27 cellular contexts compared by ENCODE assay signal in genomic region chr6:142679907-142680306, GRCh38.
DNase-seq lines count a peak whose midpoint lies in the region; ATAC-seq and TF ChIP-seq lines count a peak whose summit lies in the region.
"Had no signal": no experiment of that assay in that cellular context is flagged by ENCODE, and none has a peak within 500 bp of the region (broad histone marks: within the 10 kb centered on the region; RNA-seq: fewer than 3 reads in every experiment).

No MANE protein-coding gene starts in this region.

- H3K27ac Mint-ChIP-seq in stimulated activated naive CD8-positive, alpha-beta T cell treated with anti-CD3 and anti-CD28 coated beads, Interleukin-15, amount 100 ng/mL, for 72 hours: peak overlapping the region in 1 of 2 donors; percentile 91
- peak overlapping the region in 6 of 10 donors; percentile 44 to 89 (median 84) for H3K27ac Mint-ChIP-seq in naive thymus-derived CD8-positive, alpha-beta T cell
- H3K27ac Mint-ChIP-seq: IgD-negative memory B cell had no signal

- peak overlapping the region in 1 of 2 donors; percentile 11 for H3K4me3 ChIP-seq in ascending aorta
- H3K4me3 ChIP-seq: A549, GM12878, SJSA1 had no signal

- intact Hi-C loops in ascending aorta (cut with DNase I) (no loop called here), sciatic nerve (cut with DNase I) (no loop called here)

- POLR2A ChIA-PET in naive thymus-derived CD8-positive, alpha-beta T cell (lab: Charles Lee): interaction anchor here (0.6 kb wide), 1 partner anchor 176 kb away, joined by 3 read pairs; no protein-coding TSS in a partner anchor

- H3K4me1 ChIP-seq in ascending aorta: peaks cover 0 to 3% of the 10 kb centered on the region in 2 donors
- H3K4me1 ChIP-seq: A549, Caco-2, SJSA1 had no signal

- no peak for DNase-seq in stimulated activated naive CD8-positive, alpha-beta T cell treated with anti-CD3 and anti-CD28 coated beads, Interleukin-15, amount 100 ng/mL, for 72 hours
- no peak for DNase-seq in stimulated activated naive CD8-positive, alpha-beta T cell treated with anti-CD3 and anti-CD28 coated beads, Interleukin-15, Interleukin-2, amounts not matched to agents 100 U/mL and 50 U/mL, for 24 hours
- DNase-seq in ascending aorta (ENCODE audit: low spot score in 2 of 2) (no peak), sciatic nerve (ENCODE audit: low spot score) (no peak)
- DNase-seq in naive thymus-derived CD8-positive, alpha-beta T cell: no peak
- DNase-seq in stimulated activated CD4-positive, alpha-beta T cell treated with anti-CD3 and anti-CD28 coated beads, Interleukin-4, amount 100 ng/mL, for 24 hours: no peak
- no peak for DNase-seq in stimulated activated naive CD4-positive, alpha-beta T cell treated with Interleukin-2 at 50 U/mL for 16 hours (lab: John Stamatoyannopoulos, UW)
- DNase-seq: C1 segment of cervical spinal cord; Caco-2; GOT3; HCEC 1CT; NCI-H1048; NCI-H1417; NCI-H1694; NCI-H2029 treated with DMSO at 0.1 percent for 48 hours; NCI-H446 treated with DMSO at 0.1 percent for 48 hours; NCI-H526; NCI-H82; NK-92 treated with Interleukin-12 subunit alpha and Interleukin-12 subunit beta, amount 100 ng/mL, for 24 hours; Right ventricle myocardium superior; RPMI8226 had no signal

- peaks cover 36% of the 10 kb centered on the region for H3K4me1 Mint-ChIP-seq in stimulated activated naive CD8-positive, alpha-beta T cell treated with anti-CD3 and anti-CD28 coated beads, Interleukin-15, amount 100 ng/mL, for 72 hours
- H3K4me1 Mint-ChIP-seq in naive thymus-derived CD8-positive, alpha-beta T cell: peaks cover 3 to 47% (median 23%) of the 10 kb centered on the region in 4 donors

- H3K36me3 ChIP-seq in ascending aorta: no peaks in the 10 kb centered on the region
- H3K36me3 ChIP-seq: SJSA1 had no signal

- H3K27ac ChIP-seq in ascending aorta: peak overlapping the region; percentile 39 to 53
- H3K27ac ChIP-seq: A549, KMS-11, SJSA1 had no signal

- H3K4me3 Mint-ChIP-seq in stimulated activated naive CD8-positive, alpha-beta T cell treated with anti-CD3 and anti-CD28 coated beads, Interleukin-15, amount 100 ng/mL, for 72 hours: peak overlapping the region; percentile 63 to 82
- peak overlapping the region in 7 of 10 donors; percentile 36 to 82 (median 78) for H3K4me3 Mint-ChIP-seq in naive thymus-derived CD8-positive, alpha-beta T cell
- H3K4me3 Mint-ChIP-seq: CD8-positive, alpha-beta T cell had no signal

- peaks cover 4 to 7% of the 10 kb centered on the region in 2 donors for H3K9me3 Mint-ChIP-seq in stimulated activated naive CD8-positive, alpha-beta T cell treated with anti-CD3 and anti-CD28 coated beads, Interleukin-15, amount 100 ng/mL, for 72 hours
- H3K9me3 Mint-ChIP-seq in naive thymus-derived CD8-positive, alpha-beta T cell: no peaks in the 10 kb centered on the region
- H3K9me3 Mint-ChIP-seq: CD8-positive, alpha-beta T cell; IgD-negative memory B cell had no signal

- no peaks in the 10 kb centered on the region for H3K27me3 ChIP-seq in ascending aorta

- TF ChIP-seq CTCF in ascending aorta (IDR thresholded peaks at IDR 0.05): no peak

- ATAC-seq in stimulated activated naive CD8-positive, alpha-beta T cell treated with anti-CD3 and anti-CD28 coated beads, Interleukin-15, amount 100 ng/mL, for 72 hours: no peak
- no peak for ATAC-seq in stimulated activated naive CD8-positive, alpha-beta T cell treated with anti-CD3 and anti-CD28 coated beads, Interleukin-15, Interleukin-2, amounts not matched to agents 100 U/mL and 50 U/mL, for 24 hours
- ATAC-seq in naive thymus-derived CD8-positive, alpha-beta T cell: peak; percentile 38 to 50
- ATAC-seq in sciatic nerve: no peak
- ATAC-seq: A549, GM12878 had no signal

- peaks cover 11% of the 10 kb centered on the region for H3K27me3 Mint-ChIP-seq in stimulated activated naive CD8-positive, alpha-beta T cell treated with anti-CD3 and anti-CD28 coated beads, Interleukin-15, amount 100 ng/mL, for 72 hours
- peaks cover 0 to 7% (median 0%) of the 10 kb centered on the region in 5 donors for H3K27me3 Mint-ChIP-seq in naive thymus-derived CD8-positive, alpha-beta T cell

- H3K36me3 Mint-ChIP-seq in naive thymus-derived CD8-positive, alpha-beta T cell: no peaks in the 10 kb centered on the region
- H3K36me3 Mint-ChIP-seq: CD8-positive, alpha-beta T cell had no signal

- H3K9me3 ChIP-seq in ascending aorta: no peaks in the 10 kb centered on the region
- H3K9me3 ChIP-seq: A549, Caco-2, SJSA1 had no signal

Comparison
In these comparisons a context has a peak if more than half of its experiments do, and no peak if none do; other contexts are left out.
1. ATAC-seq: peak in naive thymus-derived CD8-positive, alpha-beta T cell (2 of 2); none in stimulated activated naive CD8-positive, alpha-beta T cell treated with anti-CD3 and anti-CD28 coated beads, Interleukin-15, amount 100 ng/mL, for 72 hours (single experiment), stimulated activated naive CD8-positive, alpha-beta T cell treated with anti-CD3 and anti-CD28 coated beads, Interleukin-15, Interleukin-2, amounts not matched to agents 100 U/mL and 50 U/mL, for 24 hours (single experiment) and sciatic nerve (single experiment).